17 cellular contexts compared by ENCODE assay signal in the genomic region with DNA sequence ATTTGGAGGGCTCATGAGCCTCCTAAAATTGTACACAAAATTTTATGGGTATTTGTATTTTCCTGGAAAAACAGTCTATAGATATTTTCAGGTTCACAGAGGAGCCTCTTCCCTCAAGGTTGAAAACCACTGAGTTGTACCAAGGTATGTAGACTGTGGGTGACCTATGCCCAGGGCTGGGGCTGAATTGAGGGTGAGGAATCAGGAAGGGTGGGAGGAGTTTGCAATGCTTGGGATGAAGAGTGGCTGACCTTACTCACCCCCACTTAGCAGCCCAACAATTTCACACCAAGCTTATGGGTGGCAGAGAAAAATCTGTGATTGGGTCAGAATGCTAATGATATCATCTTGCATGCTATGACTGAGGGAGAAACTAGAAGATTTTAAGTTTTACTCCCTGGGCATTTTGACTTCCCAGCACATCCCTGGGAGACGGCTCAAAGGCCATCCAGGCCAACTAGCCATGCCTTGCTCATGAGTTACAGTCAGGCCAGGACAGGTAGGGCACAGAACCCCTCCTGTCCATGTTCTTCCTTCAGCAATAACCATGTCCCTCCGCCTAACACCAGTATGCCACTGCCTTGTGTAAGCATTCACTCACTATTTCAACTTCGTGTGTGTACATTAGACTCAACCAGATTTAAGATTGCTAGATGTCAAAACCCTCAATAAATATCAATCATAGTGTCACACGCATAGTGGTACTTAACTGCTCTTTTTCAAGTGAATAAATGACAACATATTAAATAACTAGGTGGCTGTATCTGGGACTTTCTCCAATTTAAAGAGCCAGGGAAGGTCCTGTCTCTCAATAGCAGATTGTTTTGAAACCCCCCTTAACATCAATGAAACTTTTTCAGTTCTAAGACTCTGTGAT. TPM values are rescaled to one million over a fixed set of nuclear protein-coding genes. Genes with fewer than 3 reads are reported as not detected.
DNase-seq lines count a peak whose midpoint lies in the region; ATAC-seq and TF ChIP-seq lines count a peak whose summit lies in the region.
"Had no signal": no experiment of that assay in that cellular context is flagged by ENCODE, and none has a peak within 500 bp of the region (broad histone marks: within the 10 kb centered on the region; RNA-seq: fewer than 3 reads in every experiment).

No MANE protein-coding gene starts in this region.

- TF ChIP-seq CTCF in C4-2B (conservative IDR thresholded peaks at IDR 0.05), result no peak
- TF ChIP-seq CTCF in Peyer's patch (IDR thresholded peaks at IDR 0.05), result no peak
- no peak for TF ChIP-seq CTCF in prostate gland (IDR thresholded peaks at IDR 0.05)

- peaks cover 2 to 30% (median 11%) of the 10 kb centered on the region in 7 donors for H3K4me1 Mint-ChIP-seq in naive thymus-derived CD4-positive, alpha-beta T cell

- DNase-seq in Peyer's patch, result peak in 2 of 3 donors; percentile 72 to 85
- peak; percentile 80 for DNase-seq in kidney glomerular epithelial cell (lab: John Stamatoyannopoulos, UW)
- no peak for DNase-seq in prostate gland (ENCODE audit: low spot score)
- DNase-seq in naive thymus-derived CD4-positive, alpha-beta T cell, result no peak
- no peak for DNase-seq in iPS-NIHi11 (ENCODE audit: low spot score)
- DNase-seq: activated naive CD4-positive, alpha-beta T cell treated with Interleukin-2 at 50 U/mL for 16 hours; foreskin fibroblast; naive thymus-derived CD8-positive, alpha-beta T cell; NCI-H1436 treated with DMSO at 0.1 percent for 48 hours; NCI-H345; NK-92 treated with Interleukin-12 subunit alpha and Interleukin-12 subunit beta, amount 100 ng/mL, for 24 hours; T-cell; testis had no signal

- H3K27ac ChIP-seq in C4-2B (peak overlapping the region; percentile 29; the same call in 1 of the 2 replicates), Peyer's patch (peak overlapping the region in 3 of 4 donors; percentile 38 to 82 (median 61)), prostate gland (peak overlapping the region; percentile 5 to 59)
- H3K27ac ChIP-seq in naive thymus-derived CD4-positive, alpha-beta T cell (ENCODE audit: low read depth, low read length), result no peak overlapping the region
- H3K27ac ChIP-seq: testis had no signal

- H3K27me3 Mint-ChIP-seq in naive thymus-derived CD4-positive, alpha-beta T cell, result no peaks in the 10 kb centered on the region
- H3K27me3 Mint-ChIP-seq: naive thymus-derived CD8-positive, alpha-beta T cell; T-cell had no signal

- POLR2A ChIA-PET in naive thymus-derived CD4-positive, alpha-beta T cell (lab: Charles Lee), result no interaction called here

- H3K4me3 ChIP-seq in Peyer's patch (no peak overlapping the region), prostate gland (no peak overlapping the region)
- no peak overlapping the region for H3K4me3 ChIP-seq in naive thymus-derived CD4-positive, alpha-beta T cell (ENCODE audit: low read length)
- H3K4me3 ChIP-seq: testis had no signal

- peaks cover 0 to 10% (median 0%) of the 10 kb centered on the region in 3 donors for H3K36me3 ChIP-seq in Peyer's patch
- no peaks in the 10 kb centered on the region for H3K36me3 ChIP-seq in prostate gland
- no peaks in the 10 kb centered on the region for H3K36me3 ChIP-seq in naive thymus-derived CD4-positive, alpha-beta T cell (ENCODE audit: control insufficient read depth in 2 of 3, insufficient read depth in 3 of 3, low read length in 3 of 3)

- CTCF ChIA-PET in naive thymus-derived CD4-positive, alpha-beta T cell (lab: Charles Lee), result interaction anchor here (1.2 kb wide), 1 partner anchor 40 kb away, joined by 3 read pairs; no protein-coding TSS in a partner anchor

- peak overlapping the region in 1 of 9 donors; percentile 22 for H3K27ac Mint-ChIP-seq in naive thymus-derived CD4-positive, alpha-beta T cell
- H3K27ac Mint-ChIP-seq: T-cell had no signal

- intact Hi-C loops in prostate gland (cut with DNase I), result no loop called here
- intact Hi-C loops in naive thymus-derived CD4-positive, alpha-beta T cell (cut with micrococcal nuclease), result no loop called here

- TF ChIP-seq POLR2A in Peyer's patch (IDR thresholded peaks at IDR 0.05) (peak in 1 of 2 donors; percentile 34), prostate gland (IDR thresholded peaks at IDR 0.05) (no peak)

- H3K4me3 Mint-ChIP-seq in naive thymus-derived CD4-positive, alpha-beta T cell, result no peak overlapping the region
- H3K4me3 Mint-ChIP-seq: CD14-positive monocyte; naive thymus-derived CD8-positive, alpha-beta T cell; T-cell had no signal

- peaks cover 0 to 12% (median 4%) of the 10 kb centered on the region in 11 donors for H3K9me3 Mint-ChIP-seq in naive thymus-derived CD4-positive, alpha-beta T cell

- H3K4me1 ChIP-seq in Peyer's patch, result peaks cover 0 to 39% (median 7%) of the 10 kb centered on the region in 4 donors
- H3K4me1 ChIP-seq in prostate gland (replicated peaks), result peaks cover 9% of the 10 kb centered on the region
- no peaks in the 10 kb centered on the region for H3K4me1 ChIP-seq in naive thymus-derived CD4-positive, alpha-beta T cell (ENCODE audit: control insufficient read depth in 2 of 2, insufficient read depth in 2 of 2, low read length in 2 of 2)

- H3K9me3 ChIP-seq in Peyer's patch, result no peaks in the 10 kb centered on the region
- no peaks in the 10 kb centered on the region for H3K9me3 ChIP-seq in prostate gland
- H3K9me3 ChIP-seq in naive thymus-derived CD4-positive, alpha-beta T cell (ENCODE audit: control insufficient read depth in 2 of 3, low read length in 3 of 3), result peaks cover 0 to 5% (median 0%) of the 10 kb centered on the region in 3 experiments
- H3K9me3 ChIP-seq: testis had no signal

- 75% methylated on average over 4 of the region's 4 CpGs for WGBS in prostate gland

- ATAC-seq in GM18520 (IDR thresholded peaks at IDR 0.05; ENCODE audit: unreplicated experiment), result no peak
- no peak for ATAC-seq in naive thymus-derived CD4-positive, alpha-beta T cell
- ATAC-seq in GM19455 (IDR thresholded peaks at IDR 0.05; ENCODE audit: unreplicated experiment), result no peak
- ATAC-seq: naive thymus-derived CD8-positive, alpha-beta T cell; T-cell had no signal

- peaks cover 0 to 4% (median 2%) of the 10 kb centered on the region in 5 donors for H3K36me3 Mint-ChIP-seq in naive thymus-derived CD4-positive, alpha-beta T cell
- H3K36me3 Mint-ChIP-seq: naive thymus-derived CD8-positive, alpha-beta T cell; T-cell had no signal

- H3K27me3 ChIP-seq in Peyer's patch (no peaks in the 10 kb centered on the region), prostate gland (replicated peaks; ENCODE audit: insufficient read depth) (no peaks in the 10 kb centered on the region)
- H3K27me3 ChIP-seq in naive thymus-derived CD4-positive, alpha-beta T cell (ENCODE audit: control insufficient read depth in 2 of 2, insufficient read depth in 2 of 2, low read length in 2 of 2), result no peaks in the 10 kb centered on the region
- H3K27me3 ChIP-seq: testis had no signal

RNA-seq across cellular contexts. Expression of gene ADTRP, which starts 16.6 kb away (rescaled TPM):
- total RNA-seq in Peyer's patch, result 100 to 1,000 TPM in 3 of 4 donors, 10 to 100 TPM in 1; 33.8 to 187 (median 133) TPM
- 1 to 10 TPM in 1 of 2 donors, under 1 TPM in 1; 0.74 to 1.0 TPM for total RNA-seq in prostate gland
- 10 to 100 TPM in 4 of 5 experiments, 1 to 10 TPM in 1; 3.1 to 82.7 (median 27.2) TPM for total RNA-seq in naive thymus-derived CD4-positive, alpha-beta T cell
- polyA plus RNA-seq in naive thymus-derived CD4-positive, alpha-beta T cell, result 100 to 1,000 TPM in 1 of 2 donors, 10 to 100 TPM in 1; 64.6 to 109 TPM

Comparison
In these comparisons a context has a peak if more than half of its experiments do, and no peak if none do; other contexts are left out.
1. DNase-seq: peak in Peyer's patch (2 of 3) and kidney glomerular epithelial cell (single experiment); none in prostate gland (single experiment), naive thymus-derived CD4-positive, alpha-beta T cell (0 of 9) and iPS-NIHi11 (single experiment).